8 cellular contexts compared by ENCODE assay signal in the genomic region with DNA sequence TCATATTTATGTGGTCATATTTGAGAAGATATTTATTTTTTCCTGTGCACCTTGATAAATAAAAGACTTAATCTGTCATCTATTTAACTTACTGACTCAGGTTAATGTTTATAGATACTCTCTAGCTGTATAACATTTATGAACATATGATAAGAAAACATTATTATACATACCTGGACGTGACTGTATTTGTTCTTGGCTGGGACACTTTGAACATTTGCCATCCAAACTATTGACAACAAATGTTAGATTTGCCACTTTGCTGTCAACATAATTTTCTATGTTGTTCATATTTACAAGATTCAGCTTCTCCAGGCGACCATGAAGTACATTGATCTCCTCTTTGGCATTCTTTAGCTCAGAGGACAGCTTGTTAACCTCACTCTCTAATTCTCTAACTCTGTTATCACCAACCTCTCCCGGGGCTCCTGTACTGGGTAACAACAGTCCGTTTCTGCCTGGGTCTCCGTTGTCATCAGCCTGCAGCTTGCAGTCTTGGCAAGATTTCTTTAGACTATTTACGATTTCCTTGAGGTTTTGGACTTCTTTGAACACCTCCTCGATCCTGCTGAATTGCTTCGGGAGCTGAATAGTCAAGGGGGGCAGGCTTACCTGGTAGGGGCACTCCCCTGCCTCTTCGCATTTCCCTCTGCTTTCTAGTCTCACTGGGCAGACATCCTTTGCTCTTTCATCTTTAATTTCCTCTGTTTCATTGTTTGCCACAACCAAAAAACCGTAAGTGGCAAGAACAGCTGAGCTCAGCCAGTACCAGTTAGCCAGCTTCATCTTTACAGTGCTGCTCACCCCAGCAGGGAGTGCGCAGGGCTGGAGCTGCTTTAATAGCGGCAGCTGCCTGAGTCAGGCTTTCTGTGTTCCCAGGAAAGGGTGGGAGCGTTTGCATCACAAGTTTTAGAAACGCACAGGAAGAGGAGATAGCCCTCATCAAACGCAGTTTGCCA. TPM values are rescaled to one million over a fixed set of nuclear protein-coding genes. Genes with fewer than 3 reads are reported as not detected.
DNase-seq lines count a peak whose midpoint lies in the region; ATAC-seq and TF ChIP-seq lines count a peak whose summit lies in the region.

A gene with protein sequence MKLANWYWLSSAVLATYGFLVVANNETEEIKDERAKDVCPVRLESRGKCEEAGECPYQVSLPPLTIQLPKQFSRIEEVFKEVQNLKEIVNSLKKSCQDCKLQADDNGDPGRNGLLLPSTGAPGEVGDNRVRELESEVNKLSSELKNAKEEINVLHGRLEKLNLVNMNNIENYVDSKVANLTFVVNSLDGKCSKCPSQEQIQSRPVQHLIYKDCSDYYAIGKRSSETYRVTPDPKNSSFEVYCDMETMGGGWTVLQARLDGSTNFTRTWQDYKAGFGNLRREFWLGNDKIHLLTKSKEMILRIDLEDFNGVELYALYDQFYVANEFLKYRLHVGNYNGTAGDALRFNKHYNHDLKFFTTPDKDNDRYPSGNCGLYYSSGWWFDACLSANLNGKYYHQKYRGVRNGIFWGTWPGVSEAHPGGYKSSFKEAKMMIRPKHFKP (minus strand): TSS at position 812 of the 959 bp plus-strand sequence. CDS start 26 bp downstream, at position 786.

- peak within 1 kb of the TSS; percentile 19 to 97 (median 51); a peak in 20 of 22 replicates for H3K4me2 ChIP-seq in BLaER1 treated with 17β-estradiol and CSF1 and Interleukin-3, amounts not matched to agents 10 nM and 100 nM

- no peaks in the 10 kb centered on the region for H3K9me3 Mint-ChIP-seq in naive thymus-derived CD8-positive, alpha-beta T cell
- H3K9me3 Mint-ChIP-seq in type B pancreatic cell, result no peaks in the 10 kb centered on the region

- no peaks in the 10 kb centered on the region for H3K9me3 ChIP-seq in BLaER1 treated with 17β-estradiol and CSF1 and Interleukin-3, amounts not matched to agents 10 nM and 100 nM (replicated peaks in 1 of 11)

- POLR2A ChIA-PET in naive thymus-derived CD8-positive, alpha-beta T cell (lab: Charles Lee), result interaction anchor here (0.7 to 1.5 kb wide), 6 partner anchors 16 to 77 kb away, joined by 3 to 4 read pairs (median 3); partner anchors contain the start of gene CCDC146

- H3K27me3 ChIP-seq in BLaER1 treated with 17β-estradiol and CSF1 and Interleukin-3, amounts not matched to agents 10 nM and 100 nM, result peaks cover 0 to 8% (median 0%) of the 10 kb centered on the region in 11 experiments; a peak in 4 of 22 replicates

- peak within 1 kb of the TSS; percentile 70 to 94 (median 86) for H3K27ac Mint-ChIP-seq in naive thymus-derived CD8-positive, alpha-beta T cell
- H3K27ac Mint-ChIP-seq in type B pancreatic cell, result no peak within 1 kb of the TSS

- no peaks in the 10 kb centered on the region for H3K36me3 Mint-ChIP-seq in naive thymus-derived CD8-positive, alpha-beta T cell
- H3K36me3 Mint-ChIP-seq in type B pancreatic cell, result no peaks in the 10 kb centered on the region

- H3K4me3 Mint-ChIP-seq in naive thymus-derived CD8-positive, alpha-beta T cell, result peak within 1 kb of the TSS; percentile 76 to 91 (median 89)
- peak within 1 kb of the TSS; percentile 53 for H3K4me3 Mint-ChIP-seq in type B pancreatic cell

- peaks cover 0 to 4% (median 0%) of the 10 kb centered on the region in 11 experiments; a peak in 1 of 22 replicates for H3K36me3 ChIP-seq in BLaER1 treated with 17β-estradiol and CSF1 and Interleukin-3, amounts not matched to agents 10 nM and 100 nM

- ATAC-seq in naive thymus-derived CD8-positive, alpha-beta T cell, result peak; percentile 90 to 91
- ATAC-seq in GM19023 (IDR thresholded peaks at IDR 0.05; ENCODE audit: unreplicated experiment), result no peak

- H3K4me3 ChIP-seq in BLaER1 treated with 17β-estradiol and CSF1 and Interleukin-3, amounts not matched to agents 10 nM and 100 nM, result peak within 1 kb of the TSS in 4 of 10 experiments; percentile 50 to 63 (median 58); a peak in 8 of 20 replicates

- H4K20me1 ChIP-seq in BLaER1 treated with 17β-estradiol and CSF1 and Interleukin-3, amounts not matched to agents 10 nM and 100 nM, result no peaks in the 10 kb centered on the region

- DNase-seq in Kasumi-1 (lab: John Stamatoyannopoulos, UW) (peak; percentile 10 to 30), fibroblast of gingiva (ENCODE audit: low read depth) (peak; percentile 27), type B pancreatic cell (ENCODE audit: extremely low spot score, unreplicated experiment) (no peak), NCI-H82 (lab: John Stamatoyannopoulos, UW) (no peak)
- DNase-seq in activated CD8-positive, alpha-beta memory T cell treated with anti-CD3 and anti-CD28 coated beads, Interleukin-2, amount 50 U/mL, for 24 hours (ENCODE audit: extremely low read depth), result peak; percentile 7
- peak in 8 of 10 donors; percentile 11 to 47 (median 24) for DNase-seq in naive thymus-derived CD8-positive, alpha-beta T cell

- peaks cover 5 to 71% (median 14%) of the 10 kb centered on the region in 10 experiments for H3K4me1 ChIP-seq in BLaER1 treated with 17β-estradiol and CSF1 and Interleukin-3, amounts not matched to agents 10 nM and 100 nM

- H3K27me3 Mint-ChIP-seq in naive thymus-derived CD8-positive, alpha-beta T cell, result no peaks in the 10 kb centered on the region
- peaks cover 12% of the 10 kb centered on the region for H3K27me3 Mint-ChIP-seq in type B pancreatic cell

- no peak for TF ChIP-seq CTCF in type B pancreatic cell (conservative IDR thresholded peaks at IDR 0.05)

- H3K4me1 Mint-ChIP-seq in naive thymus-derived CD8-positive, alpha-beta T cell, result peaks cover 12 to 48% (median 24%) of the 10 kb centered on the region in 4 donors
- H3K4me1 Mint-ChIP-seq in type B pancreatic cell (ENCODE audit: unreplicated experiment), result peaks cover 6% of the 10 kb centered on the region

- H3K27ac ChIP-seq in BLaER1 treated with 17β-estradiol and CSF1 and Interleukin-3, amounts not matched to agents 10 nM and 100 nM, result peak within 1 kb of the TSS in 6 of 11 experiments; percentile 15 to 63 (median 49); a peak in 9 of 22 replicates

- peak within 1 kb of the TSS in 5 of 11 experiments; percentile 6 to 73 (median 69); a peak in 7 of 22 replicates for H3K9ac ChIP-seq in BLaER1 treated with 17β-estradiol and CSF1 and Interleukin-3, amounts not matched to agents 10 nM and 100 nM

RNA-seq across cellular contexts. Expression of the gene that starts here (rescaled TPM):
- 1 to 10 TPM; 6.1 to 7.0 TPM for total RNA-seq in naive thymus-derived CD8-positive, alpha-beta T cell
- polyA plus RNA-seq in naive thymus-derived CD8-positive, alpha-beta T cell, result 1 to 10 TPM in 1 of 3 donors, under 1 TPM in 2; 0.48 to 3.1 (median 0.55) TPM
- 0.99 and 1.9 TPM in 2 replicates for total RNA-seq in type B pancreatic cell (ENCODE audit: low replicate concordance)

Comparison
In these comparisons a context has a peak if more than half of its experiments do, and no peak if none do; other contexts are left out.
1. DNase-seq: peak in Kasumi-1 (2 of 2), activated CD8-positive, alpha-beta memory T cell treated with anti-CD3 and anti-CD28 coated beads, Interleukin-2, amount 50 U/mL, for 24 hours (single experiment), fibroblast of gingiva (single experiment) and naive thymus-derived CD8-positive, alpha-beta T cell (8 of 10); none in type B pancreatic cell (single experiment) and NCI-H82 (single experiment).